7 cellular contexts compared by ENCODE assay signal in genomic region chr1:3530931-3531818, GRCh38.
A peak's percentile ranks its signal among the peaks of the same experiment; 100 is the strongest.
DNase-seq lines count a peak whose midpoint lies in the region; ATAC-seq, FAIRE-seq and TF ChIP-seq lines count a peak whose summit lies in the region.

No MANE protein-coding gene starts in this region.

- H3K4me3 Mint-ChIP-seq in HFFc6: peak overlapping the region; percentile 85

- no peak for FAIRE-seq in pancreas (lab: Jason Lieb, UNC)

- TF ChIP-seq CTCF in HFFc6 (IDR thresholded peaks at IDR 0.05) (no peak; the same call in 1 of the 2 replicates), pancreas (IDR thresholded peaks at IDR 0.05) (no peak), thoracic aorta (IDR thresholded peaks at IDR 0.05) (no peak)

- peaks cover 23% of the 10 kb centered on the region for H3K4me1 Mint-ChIP-seq in HFFc6 (ENCODE audit: low read depth)

- H3K36me3 Mint-ChIP-seq in HFFc6 (ENCODE audit: low read depth): no peaks in the 10 kb centered on the region

- H3K27ac Mint-ChIP-seq in HFFc6: peak overlapping the region; percentile 67

- H3K4me1 ChIP-seq in pancreas (peaks cover 16 to 19% (median 17%) of the 10 kb centered on the region in 3 donors), thoracic aorta (ENCODE audit: control insufficient read depth in 1 of 2, low read depth in 2 of 2) (peaks cover 34 to 42% of the 10 kb centered on the region in 2 donors)

- no peaks in the 10 kb centered on the region for H3K9me3 Mint-ChIP-seq in HFFc6

- H3K27ac ChIP-seq in pancreas (peak overlapping the region; percentile 48 to 76 (median 61)), thoracic aorta (peak overlapping the region; percentile 87 to 94)

- ATAC-seq in pancreas (peak; percentile 82 to 86 (median 82)), thoracic aorta (ENCODE audit: insufficient number of reproducible peaks, low FRiP score, low read depth) (peak; percentile 54)

- H3K4me3 ChIP-seq in pancreas (peak overlapping the region; percentile 48 to 76 (median 74)), thoracic aorta (peak overlapping the region; percentile 97)

- H3K27me3 ChIP-seq in pancreas (no peaks in the 10 kb centered on the region), thoracic aorta (replicated peaks; ENCODE audit: insufficient read depth) (no peaks in the 10 kb centered on the region)

- no peaks in the 10 kb centered on the region for H3K9me3 ChIP-seq in pancreas
- no peaks in the 10 kb centered on the region for H3K9me3 ChIP-seq in thoracic aorta

- WGBS in pancreas, 2 donors: 1% methylated on average over 71 to 96 of the region's 96 CpGs

- DNase-seq in HFFc6: peak; percentile 46
- DNase-seq in RPMI8226: peak; percentile 91
- peak; percentile 76 for DNase-seq in activated gamma-delta T cell treated with Interleukin-2 at 50 U/mL for 16 hours
- DNase-seq in glomerular visceral epithelial cell (ENCODE audit: extremely low spot score): peak; percentile 89
- DNase-seq in pancreas: peak; percentile 83 to 93 (median 86)
- no peak for DNase-seq in thoracic aorta (ENCODE audit: low spot score)
- DNase-seq in cortex of kidney (lab: John Stamatoyannopoulos, UW): no peak

- intact Hi-C loops in pancreas (cut with DNase I): no loop called here

- no peaks in the 10 kb centered on the region for H3K36me3 ChIP-seq in pancreas
- H3K36me3 ChIP-seq in thoracic aorta: no peaks in the 10 kb centered on the region

- no peaks in the 10 kb centered on the region; the same call in none of the 2 replicates for H3K27me3 Mint-ChIP-seq in HFFc6 (ENCODE audit: insufficient read depth)

Comparison
In these comparisons a context has a peak if more than half of its experiments do, and no peak if none do; other contexts are left out.
1. DNase-seq: peak in HFFc6 (single experiment), RPMI8226 (single experiment), activated gamma-delta T cell treated with Interleukin-2 at 50 U/mL for 16 hours (single experiment), glomerular visceral epithelial cell (single experiment) and pancreas (6 of 6); none in thoracic aorta (single experiment) and cortex of kidney (single experiment).